9 cellular contexts compared by ENCODE assay signal in genomic region chr9:116951588-116952433, GRCh38.
DNase-seq lines count a peak whose midpoint lies in the region; ATAC-seq and TF ChIP-seq lines count a peak whose summit lies in the region.
"Had no signal": no experiment of that assay in that cellular context is flagged by ENCODE, and none has a peak within 500 bp of the region (broad histone marks: within the 10 kb centered on the region; RNA-seq: fewer than 3 reads in every experiment).

No MANE protein-coding gene starts in this region.

- no peak for TF ChIP-seq CTCF in GM12865 (IDR thresholded peaks at IDR 0.05; ENCODE audit: insufficient read depth, low read depth, low read length, missing control alignments)
- TF ChIP-seq CTCF in foreskin keratinocyte (conservative IDR thresholded peaks at IDR 0.05), result no peak

- H3K27me3 ChIP-seq in foreskin keratinocyte, result no peaks in the 10 kb centered on the region

- no peak overlapping the region for H3K4me3 Mint-ChIP-seq in activated T-cell treated with anti-CD3 and anti-CD28 coated beads, Interleukin-2, amount 50 U/mL, for 24 hours

- H3K9me3 Mint-ChIP-seq in activated T-cell treated with anti-CD3 and anti-CD28 coated beads, Interleukin-2, amount 50 U/mL, for 24 hours, result no peaks in the 10 kb centered on the region

- H3K27ac ChIP-seq in foreskin keratinocyte, result no peak overlapping the region

- DNase-seq in GM12865 (ENCODE audit: low read depth) (peak; percentile 68), foreskin keratinocyte (peak; percentile 95 to 99), NCI-H2227 (lab: John Stamatoyannopoulos, UW; ENCODE audit: unreplicated experiment) (no peak), globus pallidus (ENCODE audit: low spot score) (no peak), NCI-H2081 (lab: John Stamatoyannopoulos, UW) (no peak)
- DNase-seq in activated T-cell treated with anti-CD3 and anti-CD28 coated beads, Interleukin-2, amount 50 U/mL, for 24 hours, result no peak
- DNase-seq: activated effector memory CD4-positive, alpha-beta T cell treated with Interleukin-2 at 50 U/mL for 16 hours had no signal

- H3K27ac Mint-ChIP-seq in activated T-cell treated with anti-CD3 and anti-CD28 coated beads, Interleukin-2, amount 50 U/mL, for 24 hours, result no peak overlapping the region

- H3K36me3 Mint-ChIP-seq in activated T-cell treated with anti-CD3 and anti-CD28 coated beads, Interleukin-2, amount 50 U/mL, for 24 hours (ENCODE audit: low read depth), result no peaks in the 10 kb centered on the region

- peaks cover 4% of the 10 kb centered on the region for H3K4me1 ChIP-seq in foreskin keratinocyte

- ATAC-seq in GM21529 (IDR thresholded peaks at IDR 0.05; ENCODE audit: unreplicated experiment), result peak; percentile 78
- peak; percentile 68 for ATAC-seq in HG03457 (IDR thresholded peaks at IDR 0.05; ENCODE audit: unreplicated experiment)
- peak; percentile 98 for ATAC-seq in foreskin keratinocyte

- no peaks in the 10 kb centered on the region for H3K4me1 Mint-ChIP-seq in activated T-cell treated with anti-CD3 and anti-CD28 coated beads, Interleukin-2, amount 50 U/mL, for 24 hours (ENCODE audit: low read depth)

- no peak overlapping the region for H3K4me3 ChIP-seq in GM12865 (ENCODE audit: low read depth, low read length)

- no peaks in the 10 kb centered on the region for H3K27me3 Mint-ChIP-seq in activated T-cell treated with anti-CD3 and anti-CD28 coated beads, Interleukin-2, amount 50 U/mL, for 24 hours

Comparison
In these comparisons a context has a peak if more than half of its experiments do, and no peak if none do; other contexts are left out.
1. DNase-seq: peak in GM12865 (single experiment) and foreskin keratinocyte (2 of 2); none in NCI-H2227 (single experiment), activated T-cell treated with anti-CD3 and anti-CD28 coated beads, Interleukin-2, amount 50 U/mL, for 24 hours (single experiment), globus pallidus (single experiment) and NCI-H2081 (0 of 2).
2. Peak in every context shown above with its lines, with median percentiles within 50 percentile points of each other: ATAC-seq.